22 cellular contexts compared by ENCODE assay signal in the genomic region with DNA sequence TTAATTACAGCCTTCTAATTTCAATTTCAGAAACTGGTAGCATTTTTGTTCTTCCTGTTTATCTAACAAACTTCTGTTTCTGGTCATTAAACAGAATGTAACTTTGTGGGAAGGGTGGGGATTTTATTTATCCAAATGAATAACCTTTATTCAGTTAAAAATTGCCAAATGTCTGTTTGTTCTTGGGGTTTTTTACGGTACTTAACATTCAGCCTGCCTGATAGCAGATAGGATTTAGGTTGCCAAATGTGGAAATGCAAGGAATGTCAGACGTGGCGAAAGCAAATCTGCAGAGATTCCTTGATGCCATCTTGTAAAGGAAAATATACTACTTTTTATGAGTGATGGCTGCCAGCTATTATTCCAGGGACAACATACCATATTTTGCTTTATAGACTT.
DNase-seq lines count a peak whose midpoint lies in the region; ATAC-seq, FAIRE-seq and TF ChIP-seq lines count a peak whose summit lies in the region.
"Had no signal": no experiment of that assay in that cellular context is flagged by ENCODE, and none has a peak within 500 bp of the region (broad histone marks: within the 10 kb centered on the region; RNA-seq: fewer than 3 reads in every experiment).

No MANE protein-coding gene starts in this region.

- H3K4me2 ChIP-seq in HepG2 (ENCODE audit: low read depth, low read length) (no peak overlapping the region), MM.1S (ENCODE audit: low read depth, low read length) (no peak overlapping the region)

- WGBS in liver = 31% methylated on average over 3 of the region's 3 CpGs
- WGBS in HepG2 (ENCODE audit: low lambda C conversion rate) = 2% methylated on average over 3 of the region's 3 CpGs
- WGBS in heart right ventricle, 2 donors = 70 to 76% methylated on average over 3 of the region's 3 CpGs

- H2AFZ ChIP-seq in HepG2 (ENCODE audit: low read length) (no peak overlapping the region), MM.1S (ENCODE audit: low read length) (no peak overlapping the region)

- no peak for ATAC-seq in HepG2
- peak; percentile 14 for ATAC-seq in HG03457 (IDR thresholded peaks at IDR 0.05; ENCODE audit: unreplicated experiment)
- ATAC-seq in left lung = peak; percentile 72
- ATAC-seq in GM18519 (IDR thresholded peaks at IDR 0.05; ENCODE audit: low FRiP score, unreplicated experiment) = no peak
- no peak for ATAC-seq in heart right ventricle
- ATAC-seq: Panc1, Right ventricle myocardium inferior had no signal

- H3K27me3 ChIP-seq in liver (ENCODE audit: control insufficient read depth in 4 of 4, insufficient read depth in 4 of 4, low read length in 3 of 4) (no peaks in the 10 kb centered on the region), HepG2 (ENCODE audit: control insufficient read depth in 1 of 2, insufficient read depth in 2 of 2, low read length in 2 of 2) (peaks cover 0 to 5% of the 10 kb centered on the region in 2 experiments; a peak in 1 of 5 replicates), left lung (no peaks in the 10 kb centered on the region), heart right ventricle (no peaks in the 10 kb centered on the region), MM.1S (replicated peaks; ENCODE audit: insufficient read depth, low read length) (no peaks in the 10 kb centered on the region)

- no peak for TF ChIP-seq POLR2A in HepG2 (IDR thresholded peaks at IDR 0.05; ENCODE audit: insufficient read depth in 1 of 2, low read depth in 2 of 2, low read length in 2 of 2)

- BruUV-seq in HepG2 (replicated peaks; lab: Mats Ljungman, UMichigan) = no TSS peak

- POLR2A ChIA-PET in HepG2 (lab: Yijun Ruan, JAX) = no interaction called here

- TF ChIP-seq CTCF in liver (IDR thresholded peaks at IDR 0.05; ENCODE audit: low read depth, low read length, missing input control) = no peak
- no peak for TF ChIP-seq CTCF in HepG2 (CRISPR knock-in tag; IDR thresholded peaks at IDR 0.05)
- no peak for TF ChIP-seq CTCF in left lung (IDR thresholded peaks at IDR 0.05)
- TF ChIP-seq CTCF in heart right ventricle (IDR thresholded peaks at IDR 0.05) = no peak
- TF ChIP-seq CTCF in MM.1S (IDR thresholded peaks at IDR 0.05; ENCODE audit: low read length) = no peak

- TF ChIP-seq RAD21 in liver (IDR thresholded peaks at IDR 0.05) (no peak), HepG2 (CRISPR knock-in tag; IDR thresholded peaks at IDR 0.05) (no peak)

- H3K27ac ChIP-seq in liver (ENCODE audit: low read depth in 1 of 2, low read length in 2 of 2) (peak overlapping the region; percentile 57 to 76), HepG2 (ENCODE audit: extremely low read length, insufficient read depth, low read length) (no peak overlapping the region), left lung (no peak overlapping the region), heart right ventricle (no peak overlapping the region), MM.1S (ENCODE audit: low read length) (no peak overlapping the region)
- H3K27ac ChIP-seq: 22Rv1 had no signal

- no peak for FAIRE-seq in HepG2 (lab: Jason Lieb, UNC)
- FAIRE-seq: H54 had no signal

- in situ Hi-C loops in HepG2 (cut with HindIII; ENCODE audit: extremely low pct_ligation_motif_present, low pct_unique_long_range_greater_than_20kb) = no loop called here

- peak overlapping the region; percentile 77 to 84 for H3K9ac ChIP-seq in liver (ENCODE audit: low read depth in 1 of 2, low read length in 2 of 2)
- H3K9ac ChIP-seq in HepG2 (ENCODE audit: insufficient read depth, low read depth, low read length) = no peak overlapping the region
- H3K9ac ChIP-seq in MM.1S (ENCODE audit: low read length) = no peak overlapping the region

- peaks cover 0 to 10% (median 2%) of the 10 kb centered on the region in 4 donors for H3K4me1 ChIP-seq in liver (ENCODE audit: control insufficient read depth in 4 of 4, insufficient read depth in 4 of 4, low read length in 3 of 4)
- H3K4me1 ChIP-seq in HepG2 (ENCODE audit: insufficient read depth, low read length) = peaks cover 9% of the 10 kb centered on the region
- H3K4me1 ChIP-seq in left lung = no peaks in the 10 kb centered on the region
- no peaks in the 10 kb centered on the region for H3K4me1 ChIP-seq in heart right ventricle
- H3K4me1 ChIP-seq in MM.1S (ENCODE audit: low read length) = no peaks in the 10 kb centered on the region

- no peak for DNase-seq in HepG2 (ENCODE audit: low spot score)
- DNase-seq in left lung = no peak
- no peak for DNase-seq in heart right ventricle
- DNase-seq in NCI-H2196 treated with DMSO at 0.1 percent for 48 hours (lab: John Stamatoyannopoulos, UW; ENCODE audit: unreplicated experiment) = no peak
- DNase-seq in MM.1S = no peak
- DNase-seq: Caco-2; CD4-positive, CD25-positive, alpha-beta regulatory T cell; DMS153; EL; HFFc6; KG1; NCI-H1436; NCI-H2029 treated with DMSO at 0.1 percent for 48 hours; NCI-H510A treated with DMSO at 0.1 percent for 48 hours; NCI-H82 had no signal

- CTCF ChIA-PET in HepG2 (lab: Yijun Ruan, JAX; ENCODE audit: low intra/inter-chr PET ratio, low total read pairs) = no interaction called here

- H3K9me2 ChIP-seq in MM.1S (replicated peaks; ENCODE audit: insufficient read depth, low read length) = no peaks in the 10 kb centered on the region

- H4K20me1 ChIP-seq in HepG2 (ENCODE audit: insufficient read depth, low read length) = no peaks in the 10 kb centered on the region
- H4K20me1 ChIP-seq in MM.1S (ENCODE audit: insufficient read depth, low read length) = no peaks in the 10 kb centered on the region

- H3K4me3 ChIP-seq in liver (ENCODE audit: low read depth in 1 of 3, low read length in 3 of 3) (peak overlapping the region in 2 of 3 donors; percentile 38 to 54), HepG2 (replicated peaks in 1 of 3; ENCODE audit: insufficient read depth in 1 of 3, low read depth in 2 of 3, low read length in 3 of 3) (no peak overlapping the region), left lung (no peak overlapping the region), heart right ventricle (no peak overlapping the region), MM.1S (ENCODE audit: low read length) (no peak overlapping the region)

- H3K79me2 ChIP-seq in HepG2 (ENCODE audit: insufficient read depth, low read length) (no peaks in the 10 kb centered on the region), MM.1S (ENCODE audit: low read length) (no peaks in the 10 kb centered on the region)

- H3K36me3 ChIP-seq in liver (ENCODE audit: control insufficient read depth in 4 of 4, insufficient read depth in 3 of 4, low read depth in 1 of 4, low read length in 3 of 4) = no peaks in the 10 kb centered on the region
- no peaks in the 10 kb centered on the region for H3K36me3 ChIP-seq in HepG2 (replicated peaks in 1 of 2; ENCODE audit: control insufficient read depth in 1 of 2, insufficient read depth in 2 of 2, low read length in 2 of 2)
- H3K36me3 ChIP-seq in left lung = no peaks in the 10 kb centered on the region
- no peaks in the 10 kb centered on the region for H3K36me3 ChIP-seq in heart right ventricle
- H3K36me3 ChIP-seq in MM.1S (replicated peaks; ENCODE audit: insufficient read depth, low read length) = no peaks in the 10 kb centered on the region

- intact Hi-C loops in HepG2 (cut with micrococcal nuclease; ENCODE audit: unreplicated experiment) (no loop called here), left lung (cut with DNase I) (no loop called here), heart right ventricle (cut with DNase I) (no loop called here)

- no peaks in the 10 kb centered on the region for H3F3A ChIP-seq in MM.1S (ENCODE audit: insufficient read depth, low read length)

- H3K9me3 ChIP-seq in liver (ENCODE audit: control insufficient read depth in 4 of 4, low read length in 3 of 4) (no peaks in the 10 kb centered on the region), HepG2 (ENCODE audit: low read length) (no peaks in the 10 kb centered on the region), left lung (no peaks in the 10 kb centered on the region), heart right ventricle (no peaks in the 10 kb centered on the region), MM.1S (replicated peaks; ENCODE audit: insufficient read depth, low read length) (no peaks in the 10 kb centered on the region)
- H3K9me3 ChIP-seq: Caco-2 had no signal

- TF ChIP-seq EP300 in HepG2 (IDR thresholded peaks at IDR 0.05; ENCODE audit: low read depth in 2 of 2, low read length in 2 of 2) (no peak), HepG2 (CRISPR knock-in tag; IDR thresholded peaks at IDR 0.05; ENCODE audit: borderline replicate concordance) (no peak)

TF ChIP-seq in liver, 16 proteins besides CTCF, POLR2A, EP300 and RAD21 (continues in another document):
- TF ChIP-seq JUND (IDR thresholded peaks at IDR 0.05) = no peak

TF ChIP-seq in HepG2, 621 proteins besides CTCF, POLR2A, EP300 and RAD21 (continues in another document):
- TF ChIP-seq, protein P1, sequence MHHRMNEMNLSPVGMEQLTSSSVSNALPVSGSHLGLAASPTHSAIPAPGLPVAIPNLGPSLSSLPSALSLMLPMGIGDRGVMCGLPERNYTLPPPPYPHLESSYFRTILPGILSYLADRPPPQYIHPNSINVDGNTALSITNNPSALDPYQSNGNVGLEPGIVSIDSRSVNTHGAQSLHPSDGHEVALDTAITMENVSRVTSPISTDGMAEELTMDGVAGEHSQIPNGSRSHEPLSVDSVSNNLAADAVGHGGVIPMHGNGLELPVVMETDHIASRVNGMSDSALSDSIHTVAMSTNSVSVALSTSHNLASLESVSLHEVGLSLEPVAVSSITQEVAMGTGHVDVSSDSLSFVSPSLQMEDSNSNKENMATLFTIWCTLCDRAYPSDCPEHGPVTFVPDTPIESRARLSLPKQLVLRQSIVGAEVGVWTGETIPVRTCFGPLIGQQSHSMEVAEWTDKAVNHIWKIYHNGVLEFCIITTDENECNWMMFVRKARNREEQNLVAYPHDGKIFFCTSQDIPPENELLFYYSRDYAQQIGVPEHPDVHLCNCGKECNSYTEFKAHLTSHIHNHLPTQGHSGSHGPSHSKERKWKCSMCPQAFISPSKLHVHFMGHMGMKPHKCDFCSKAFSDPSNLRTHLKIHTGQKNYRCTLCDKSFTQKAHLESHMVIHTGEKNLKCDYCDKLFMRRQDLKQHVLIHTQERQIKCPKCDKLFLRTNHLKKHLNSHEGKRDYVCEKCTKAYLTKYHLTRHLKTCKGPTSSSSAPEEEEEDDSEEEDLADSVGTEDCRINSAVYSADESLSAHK (CRISPR knock-in tag; IDR thresholded peaks at IDR 0.05; ENCODE audit: borderline replicate concordance) = no peak
- TF ChIP-seq, protein P2, sequence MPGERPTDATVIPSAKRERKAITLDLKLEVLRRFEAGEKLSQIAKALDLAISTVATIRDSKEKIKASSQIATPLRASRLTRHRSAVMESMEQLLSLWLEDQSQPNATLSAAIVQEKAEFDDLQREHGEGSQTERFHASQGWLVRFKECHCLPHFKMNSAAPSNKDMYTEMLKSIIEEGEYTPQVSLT (CRISPR knock-in tag; IDR thresholded peaks at IDR 0.05; ENCODE audit: borderline replicate concordance, low read depth) = no peak
- TF ChIP-seq KAT7 (CRISPR knock-in tag; IDR thresholded peaks at IDR 0.05; ENCODE audit: borderline replicate concordance) = no peak
- TF ChIP-seq PTBP1 (IDR thresholded peaks at IDR 0.05; ENCODE audit: low read depth, low read length, poor library complexity, severe bottlenecking) = no peak
- TF ChIP-seq ISL2 (CRISPR knock-in tag; IDR thresholded peaks at IDR 0.05) = no peak

Comparison
In these comparisons a context has a peak if more than half of its experiments do, and no peak if none do; other contexts are left out.
1. H3K27ac ChIP-seq: peak in liver (2 of 2); none in HepG2 (single experiment), left lung (0 of 2), heart right ventricle (0 of 10) and MM.1S (single experiment).
2. H3K4me3 ChIP-seq: peak in liver (2 of 3); none in HepG2 (0 of 3), left lung (0 of 2), heart right ventricle (0 of 10) and MM.1S (single experiment).
3. H3K9ac ChIP-seq: peak in liver (2 of 2); none in HepG2 (single experiment) and MM.1S (single experiment).
4. ATAC-seq: peak in HG03457 (single experiment) and left lung (single experiment); none in HepG2 (single experiment), GM18519 (single experiment) and heart right ventricle (0 of 8).